Comparison of ENCODE assay signal across 1 cellular context in the genomic region with DNA sequence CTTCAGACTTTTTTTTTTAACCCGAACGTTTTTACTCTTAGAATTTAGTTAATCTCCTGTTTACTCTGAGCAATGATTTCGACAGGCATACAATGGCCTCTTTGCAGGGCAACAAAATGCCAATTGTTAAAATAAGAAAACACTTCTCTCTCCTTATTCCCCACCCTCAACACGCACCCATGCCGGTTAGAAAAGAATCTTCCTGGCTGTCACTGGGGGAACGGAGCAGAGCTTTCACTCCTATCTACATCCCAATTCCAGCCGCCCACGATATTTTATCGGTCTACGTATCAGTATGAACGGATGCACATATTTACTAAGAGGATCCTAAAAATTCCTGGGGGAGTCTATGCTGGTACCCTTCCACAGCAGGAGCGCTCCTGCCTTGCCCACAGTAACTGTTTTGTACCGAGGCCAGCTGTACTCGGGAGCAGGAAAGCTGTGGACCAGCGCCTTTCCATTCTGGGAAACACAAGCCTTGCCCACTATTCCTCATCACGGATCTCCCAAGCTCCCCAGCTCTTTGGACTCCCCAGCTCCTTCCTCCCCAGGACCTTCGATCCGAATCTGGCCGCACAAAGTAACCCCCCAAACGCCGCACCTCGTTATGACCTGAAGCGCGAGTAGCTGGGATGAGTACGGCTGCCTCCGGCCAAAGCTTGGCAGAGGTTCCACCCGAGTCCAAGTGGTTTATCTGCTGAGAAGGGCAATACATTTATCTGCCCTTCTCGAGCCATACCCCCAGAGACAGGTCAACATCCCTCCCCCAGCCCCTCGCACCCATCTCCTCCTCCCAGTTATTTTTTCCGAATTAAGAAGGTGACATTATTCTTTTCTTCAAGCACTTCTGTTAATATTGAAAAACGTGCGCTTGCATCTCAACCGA.
TF ChIP-seq lines count a peak whose summit lies in the region.

No MANE protein-coding gene starts in this region.

TF ChIP-seq in endothelial cell of umbilical vein, 7 proteins besides CTCF, POLR2A, EP300 and RAD21:
- no peak for TF ChIP-seq GATA2 (IDR thresholded peaks at IDR 0.05; ENCODE audit: insufficient read depth, insufficient read length, low read depth, low read length)
- TF ChIP-seq POLR2AphosphoS5 (IDR thresholded peaks at IDR 0.05; ENCODE audit: insufficient read depth, low read depth, low read length): no peak
- peak; percentile 84 for TF ChIP-seq EZH2 (IDR thresholded peaks at IDR 0.05; ENCODE audit: borderline replicate concordance, low read depth, low read length, severe bottlenecking)
- TF ChIP-seq, protein P1, sequence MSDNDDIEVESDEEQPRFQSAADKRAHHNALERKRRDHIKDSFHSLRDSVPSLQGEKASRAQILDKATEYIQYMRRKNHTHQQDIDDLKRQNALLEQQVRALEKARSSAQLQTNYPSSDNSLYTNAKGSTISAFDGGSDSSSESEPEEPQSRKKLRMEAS (IDR thresholded peaks at IDR 0.05; ENCODE audit: insufficient read depth, insufficient read length): no peak
- no peak for TF ChIP-seq JUN (IDR thresholded peaks at IDR 0.05; ENCODE audit: borderline replicate concordance, insufficient read depth, insufficient read length, low read depth)
- TF ChIP-seq MYC (IDR thresholded peaks at IDR 0.05; ENCODE audit: low read depth, low read length): no peak
